Comparison of ENCODE assay signal across 8 cellular contexts in genomic region chr20:5078399-5078958, GRCh38. TPM values are rescaled to one million over a fixed set of nuclear protein-coding genes. Genes with fewer than 3 reads are reported as not detected.
DNase-seq lines count a peak whose midpoint lies in the region; ATAC-seq lines count a peak whose summit lies in the region.

No MANE protein-coding gene starts in this region.

- DNase-seq in RPMI8226 (peak; percentile 96), right cardiac atrium (peak; percentile 58 to 83 (median 62)), NCI-H226 (no peak), NCI-H1436 treated with DMSO at 0.1 percent for 48 hours (lab: John Stamatoyannopoulos, UW) (no peak)
- peak; percentile 67 for DNase-seq in activated effector memory CD4-positive, alpha-beta T cell treated with Interleukin-2 at 50 U/mL for 16 hours
- DNase-seq in stimulated activated CD4-positive, alpha-beta T cell treated with anti-CD3 and anti-CD28 coated beads, Interleukin-4, amount 100 ng/mL, for 4 hours = peak; percentile 53 to 81

- ATAC-seq in GM18907 (IDR thresholded peaks at IDR 0.05; ENCODE audit: unreplicated experiment) (peak; percentile 97), HG03060 (IDR thresholded peaks at IDR 0.05; ENCODE audit: low read depth, unreplicated experiment) (peak; percentile 86), right cardiac atrium (peak; percentile 90 to 91)

- intact Hi-C loops in right cardiac atrium (cut with DNase I) = no loop called here

- peaks cover 2% of the 10 kb centered on the region for H3K4me1 ChIP-seq in right cardiac atrium (ENCODE audit: control insufficient read depth, insufficient read depth, low read length)

- WGBS in right cardiac atrium = 38% methylated on average over 11 of the region's 11 CpGs

- H3K27ac ChIP-seq in right cardiac atrium (ENCODE audit: low read length) = peak overlapping the region; percentile 82

- H3K4me3 ChIP-seq in right cardiac atrium (ENCODE audit: low read length) = peak overlapping the region; percentile 30

- H3K9me3 ChIP-seq in right cardiac atrium (ENCODE audit: control insufficient read depth, low read length) = no peaks in the 10 kb centered on the region

- H3K27me3 ChIP-seq in right cardiac atrium (ENCODE audit: control insufficient read depth, insufficient read depth) = no peaks in the 10 kb centered on the region

RNA-seq across cellular contexts. Expression of gene TMEM230, which starts 34.4 kb away (rescaled TPM):
- total RNA-seq in right cardiac atrium = 100 to 1,000 TPM in 3 of 4 donors, 10 to 100 TPM in 1; 98.7 to 116 (median 110) TPM
- 178 TPM for polyA plus RNA-seq in right cardiac atrium

RNA-seq across cellular contexts. Expression of gene PCNA, which starts 41.3 kb away (rescaled TPM):
- total RNA-seq in right cardiac atrium = 10 to 100 TPM; 19.4 to 36.8 (median 25.7) TPM
- polyA plus RNA-seq in right cardiac atrium = 41.4 TPM

RNA-seq across cellular contexts. Expression of gene CDS2, which starts 48.3 kb away (rescaled TPM):
- 10 to 100 TPM; 79.4 to 98.6 (median 88.2) TPM for total RNA-seq in right cardiac atrium
- 29.1 TPM for polyA plus RNA-seq in right cardiac atrium

Comparison
In these comparisons a context has a peak if more than half of its experiments do, and no peak if none do; other contexts are left out.
1. DNase-seq: peak in RPMI8226 (single experiment), activated effector memory CD4-positive, alpha-beta T cell treated with Interleukin-2 at 50 U/mL for 16 hours (single experiment), right cardiac atrium (3 of 3) and stimulated activated CD4-positive, alpha-beta T cell treated with anti-CD3 and anti-CD28 coated beads, Interleukin-4, amount 100 ng/mL, for 4 hours (2 of 2); none in NCI-H226 (single experiment) and NCI-H1436 treated with DMSO at 0.1 percent for 48 hours (single experiment).
2. Peak in every context shown above with its lines, with median percentiles within 50 percentile points of each other: ATAC-seq.